Comparison of ENCODE assay signal across 8 cellular contexts in genomic region chr14:105696393-105696792, GRCh38.
A peak's percentile ranks its signal among the peaks of the same experiment; 100 is the strongest.
DNase-seq lines count a peak whose midpoint lies in the region; ATAC-seq and TF ChIP-seq lines count a peak whose summit lies in the region.
"Not testable (repeated sequence)": the region's sequence is repeated elsewhere in the genome, so short reads cannot be mapped to it uniquely, and the experiment has no call there.

No MANE protein-coding gene starts in this region.

- POLR2A ChIA-PET in activated B cell treated with CpG ODN at 0.5 μM for 24 hours (lab: Charles Lee), result interaction anchor here (0.6 kb wide), 2 partner anchors 14 to 385 kb away, joined by 3 to 4 read pairs; no protein-coding TSS in a partner anchor

- not testable (repeated sequence) for TF ChIP-seq POLR2A in GM18505 (IDR thresholded peaks at IDR 0.05; ENCODE audit: borderline replicate concordance, extremely low read depth, insufficient read depth, insufficient read length)

- not testable (repeated sequence) for DNase-seq in activated B cell treated with CpG ODN at 0.5 μM for 24 hours, naive B cell

- not testable (repeated sequence) for H3K27ac Mint-ChIP-seq in activated B cell treated with CpG ODN at 0.5 μM for 24 hours
- peak overlapping the region in 1 of 6 donors; percentile 60 for H3K27ac Mint-ChIP-seq in naive B cell

- intact Hi-C loops in activated B cell treated with CpG ODN at 0.5 μM for 24 hours (cut with micrococcal nuclease), result not testable (repeated sequence)

- TF ChIP-seq CTCF in activated B cell treated with CpG ODN at 0.5 μM for 24 hours (IDR thresholded peaks at IDR 0.05), result not testable (repeated sequence)

- H3K4me1 Mint-ChIP-seq in activated B cell treated with CpG ODN at 0.5 μM for 24 hours (peaks cover 52% of the 10 kb centered on the region), naive B cell (peaks cover 48 to 51% (median 50%) of the 10 kb centered on the region in 3 donors)

- H3K36me3 Mint-ChIP-seq in activated B cell treated with CpG ODN at 0.5 μM for 24 hours (ENCODE audit: low read depth); naive B cell: not testable (repeated sequence)

- H3K9me3 Mint-ChIP-seq in activated B cell treated with CpG ODN at 0.5 μM for 24 hours, naive B cell: not testable (repeated sequence)

- H3K4me3 Mint-ChIP-seq in activated B cell treated with CpG ODN at 0.5 μM for 24 hours, naive B cell: not testable (repeated sequence)

- CTCF ChIA-PET in activated B cell treated with CpG ODN at 0.5 μM for 24 hours (lab: Charles Lee), result not testable (repeated sequence)

- peak; percentile 43 for ATAC-seq in GM18505 (IDR thresholded peaks at IDR 0.05; ENCODE audit: unreplicated experiment)
- peak; percentile 39 for ATAC-seq in GM19043 (IDR thresholded peaks at IDR 0.05; ENCODE audit: low read depth, unreplicated experiment)
- ATAC-seq in GM21390 (IDR thresholded peaks at IDR 0.05; ENCODE audit: unreplicated experiment), result peak; percentile 39
- ATAC-seq in HG02588 (IDR thresholded peaks at IDR 0.05; ENCODE audit: unreplicated experiment), result peak; percentile 38
- ATAC-seq in HG02981 (IDR thresholded peaks at IDR 0.05; ENCODE audit: unreplicated experiment), result peak; percentile 39
- peak; percentile 42 for ATAC-seq in HG03342 (IDR thresholded peaks at IDR 0.05; ENCODE audit: unreplicated experiment)
- peak; percentile 33 for ATAC-seq in activated B cell treated with CpG ODN at 0.5 μM for 24 hours (ENCODE audit: low read depth)
- peak; percentile 64 to 71 for ATAC-seq in naive B cell (ENCODE audit: low read depth in 2 of 2)

- H3K27me3 Mint-ChIP-seq in activated B cell treated with CpG ODN at 0.5 μM for 24 hours, naive B cell: not testable (repeated sequence)
